9 cellular contexts compared by ENCODE assay signal in the genomic region with DNA sequence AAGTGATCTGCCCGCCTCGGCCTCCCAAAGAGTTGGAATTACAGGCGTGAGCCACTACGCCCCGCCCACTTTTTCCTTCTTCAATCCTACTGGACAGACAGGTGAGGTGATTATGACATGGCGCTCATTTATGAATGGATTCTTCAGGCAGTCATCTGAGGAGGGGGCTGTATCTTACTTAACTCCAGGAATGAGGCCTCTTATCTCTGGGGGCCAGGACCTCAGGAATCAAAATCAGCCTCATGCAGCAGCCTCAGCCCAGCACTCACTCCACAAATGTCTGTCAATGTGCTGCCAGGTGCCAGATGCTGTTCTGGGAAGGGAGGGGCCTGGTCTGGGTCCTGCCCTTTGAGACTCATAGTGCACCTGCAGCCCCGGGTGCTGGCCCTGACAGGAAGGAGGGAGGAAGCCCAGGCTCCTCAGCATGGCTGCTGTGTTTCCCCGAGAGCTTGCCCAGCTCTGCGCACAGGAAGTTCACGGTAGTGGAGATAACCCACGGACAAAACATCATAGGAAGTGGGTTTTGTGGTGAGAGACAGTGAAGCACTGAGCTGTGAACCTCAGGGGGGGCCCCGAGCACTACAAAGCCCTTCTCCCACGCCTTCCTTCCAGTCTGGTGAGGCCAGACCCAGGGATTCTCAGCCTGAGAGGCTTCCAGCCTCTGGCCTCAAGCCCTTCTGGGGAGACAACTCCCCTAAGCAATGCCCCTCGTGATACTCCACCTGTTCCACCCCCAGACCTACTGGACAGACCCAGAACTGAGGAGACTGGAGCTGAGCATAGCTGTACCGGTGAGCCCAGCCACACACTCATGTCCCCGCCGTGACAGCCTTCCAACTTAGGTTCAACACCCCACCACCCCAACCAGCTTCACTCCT. TPM values are rescaled to one million over a fixed set of nuclear protein-coding genes. Genes with fewer than 3 reads are reported as not detected.
A peak's percentile ranks its signal among the peaks of the same experiment; 100 is the strongest.
DNase-seq lines count a peak whose midpoint lies in the region; ATAC-seq, FAIRE-seq and TF ChIP-seq lines count a peak whose summit lies in the region.
"Had no signal": no experiment of that assay in that cellular context is flagged by ENCODE, and none has a peak within 500 bp of the region (broad histone marks: within the 10 kb centered on the region; RNA-seq: fewer than 3 reads in every experiment).

No MANE protein-coding gene starts in this region.

- FAIRE-seq in HTR-8/SVneo (lab: Jason Lieb, UNC) = no peak

- peak; percentile 19 for TF ChIP-seq POLR2A in GM15510 (IDR thresholded peaks at IDR 0.05; ENCODE audit: borderline replicate concordance, extremely low read depth, insufficient read length)
- no peak for TF ChIP-seq POLR2A in esophagus muscularis mucosa (IDR thresholded peaks at IDR 0.05; ENCODE audit: low read depth)

- TF ChIP-seq CTCF in esophagus muscularis mucosa (IDR thresholded peaks at IDR 0.05) = no peak

- H3K36me3 ChIP-seq in esophagus muscularis mucosa = no peaks in the 10 kb centered on the region

- H3K9me3 ChIP-seq in esophagus muscularis mucosa = no peaks in the 10 kb centered on the region

- no peaks in the 10 kb centered on the region for H3K27me3 ChIP-seq in esophagus muscularis mucosa

- no peak overlapping the region for H3K4me3 ChIP-seq in esophagus muscularis mucosa

- intact Hi-C loops in esophagus muscularis mucosa (cut with DNase I) = no loop called here

- peak; percentile 98 for ATAC-seq in GM21786 (IDR thresholded peaks at IDR 0.05; ENCODE audit: unreplicated experiment)

- TF ChIP-seq EP300 in esophagus muscularis mucosa (IDR thresholded peaks at IDR 0.05) = no peak

- peaks cover 4 to 17% (median 12%) of the 10 kb centered on the region in 4 donors for H3K4me1 ChIP-seq in esophagus muscularis mucosa

- 84% methylated on average over 17 of the region's 17 CpGs for WGBS in esophagus muscularis mucosa

- DNase-seq in M059J (ENCODE audit: low read depth) = peak; percentile 56
- DNase-seq in activated CD4-positive, CD25-positive, alpha-beta regulatory T cell treated with anti-CD3 and anti-CD28 coated beads, Interleukin-2, amount 50 U/mL, for 16 hours (ENCODE audit: low read depth, low spot score) = peak; percentile 74
- DNase-seq in central memory CD4-positive, alpha-beta T cell = peak; percentile 98
- DNase-seq in pons (ENCODE audit: low spot score) = peak; percentile 58
- DNase-seq in HTR-8/SVneo (ENCODE audit: insufficient read length, low spot score) = no peak
- DNase-seq in esophagus muscularis mucosa (ENCODE audit: extremely low spot score) = no peak

- H3K27ac ChIP-seq in esophagus muscularis mucosa (replicated peaks in 1 of 4) = no peak overlapping the region

RNA-seq across cellular contexts. Expression of a gene that starts 22.3 kb away (rescaled TPM):
- 31.4 and 48.0 TPM in 2 replicates for total RNA-seq in M059J (2014; rRNA removed; shearing (Covaris generic))
- 1 to 10 TPM; 1.4 to 5.8 (median 3.1) TPM for total RNA-seq in esophagus muscularis mucosa

RNA-seq across cellular contexts. Expression of a gene that starts 22.4 kb away (rescaled TPM):
- total RNA-seq in M059J (2014; rRNA removed; shearing (Covaris generic)) = not detected in 2 replicates
- total RNA-seq in esophagus muscularis mucosa = not detected
- total RNA-seq: neural crest cell had no signal

RNA-seq across cellular contexts. Expression of a gene that starts 44.9 kb away (rescaled TPM):
- not detected in 2 replicates for total RNA-seq in M059J (2014; rRNA removed; shearing (Covaris generic))
- total RNA-seq in esophagus muscularis mucosa = 1 to 10 TPM; 1.7 to 8.3 (median 2.9) TPM
- total RNA-seq: neural crest cell had no signal

RNA-seq across cellular contexts. Expression of a gene that starts 55.8 kb away (rescaled TPM):
- total RNA-seq in M059J (2014; rRNA removed; shearing (Covaris generic)) = 2.5 and 12.3 TPM in 2 replicates
- total RNA-seq in esophagus muscularis mucosa = 1 to 10 TPM in 1 of 4 donors, under 1 TPM in 3; 0.46 to 1.7 (median 0.90) TPM

Comparison
In these comparisons a context has a peak if more than half of its experiments do, and no peak if none do; other contexts are left out.
1. DNase-seq: peak in M059J (single experiment), activated CD4-positive, CD25-positive, alpha-beta regulatory T cell treated with anti-CD3 and anti-CD28 coated beads, Interleukin-2, amount 50 U/mL, for 16 hours (single experiment), central memory CD4-positive, alpha-beta T cell (single experiment) and pons (single experiment); none in HTR-8/SVneo (single experiment) and esophagus muscularis mucosa (single experiment).